ENCODE assay signal across 9 cellular contexts in the genomic region with DNA sequence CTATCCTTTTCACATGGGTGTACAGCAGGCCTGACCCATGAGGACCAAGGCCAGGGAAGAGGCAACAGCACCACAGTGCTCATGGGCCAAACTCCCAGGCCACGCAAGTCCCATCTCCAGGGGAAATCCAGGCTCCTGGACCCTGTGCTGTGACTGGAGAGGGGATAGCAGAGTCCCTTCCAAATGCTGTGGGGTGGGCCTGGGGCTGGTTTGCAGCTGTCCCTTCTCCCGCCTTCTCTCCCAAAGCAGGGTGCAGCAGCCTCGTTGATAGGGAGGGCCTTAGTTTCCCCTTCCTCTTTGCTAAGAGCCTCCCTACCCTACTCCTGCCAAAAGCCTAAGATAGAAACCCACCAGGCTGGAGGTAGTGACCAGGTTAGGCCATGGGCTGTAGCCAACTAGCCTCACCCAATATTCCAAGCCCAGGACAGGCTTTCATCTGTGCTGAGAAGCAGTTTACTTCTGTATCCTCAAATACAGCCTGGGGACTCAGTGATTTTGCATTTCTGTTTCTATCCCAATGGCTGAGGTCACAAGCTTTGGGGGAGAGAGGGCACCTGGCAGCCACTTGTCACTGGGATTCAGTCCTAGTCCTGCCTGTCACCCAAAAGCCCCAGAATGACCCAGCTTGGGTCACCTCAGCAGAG. TPM values are rescaled to one million over a fixed set of nuclear protein-coding genes. Genes with fewer than 3 reads are reported as not detected.
A peak's percentile ranks its signal among the peaks of the same experiment; 100 is the strongest.
DNase-seq lines count a peak whose midpoint lies in the region; ATAC-seq and TF ChIP-seq lines count a peak whose summit lies in the region.
"Had no signal": no experiment of that assay in that cellular context is flagged by ENCODE, and none has a peak within 500 bp of the region (broad histone marks: within the 10 kb centered on the region; RNA-seq: fewer than 3 reads in every experiment).

No MANE protein-coding gene starts in this region.

- peak overlapping the region; percentile 95 for H3K27ac Mint-ChIP-seq in T-helper 17 cell

- H3K4me1 Mint-ChIP-seq in T-helper 17 cell = peaks cover 33% of the 10 kb centered on the region

- H3K4me3 ChIP-seq in fibroblast of pulmonary artery (replicated peaks; ENCODE audit: low read depth, low read length) = peak overlapping the region; percentile 65
- peak overlapping the region; percentile 90 for H3K4me3 ChIP-seq in skeletal muscle satellite cell (ENCODE audit: low read length)

- no peaks in the 10 kb centered on the region for H3K27me3 Mint-ChIP-seq in T-helper 17 cell

- no peaks in the 10 kb centered on the region for H3K27me3 ChIP-seq in skeletal muscle satellite cell (ENCODE audit: control insufficient read depth, insufficient read depth, low read length)

- peaks cover 34% of the 10 kb centered on the region for H3K4me1 ChIP-seq in skeletal muscle satellite cell (ENCODE audit: control insufficient read depth, insufficient read depth, low read length)

- peak overlapping the region; percentile 91 for H3K4me3 Mint-ChIP-seq in T-helper 17 cell

- H3K36me3 ChIP-seq in skeletal muscle satellite cell (ENCODE audit: insufficient read depth, low read length) = peaks cover 20% of the 10 kb centered on the region

- peak overlapping the region; percentile 95 for H3K9ac ChIP-seq in skeletal muscle satellite cell (ENCODE audit: low read depth, low read length)

- no peaks in the 10 kb centered on the region for H3K36me3 Mint-ChIP-seq in T-helper 17 cell (ENCODE audit: low read depth)

- no peaks in the 10 kb centered on the region for H3K9me3 ChIP-seq in T-helper 17 cell (ENCODE audit: control insufficient read depth, low read length, poor library complexity, severe bottlenecking)
- H3K9me3 ChIP-seq in skeletal muscle satellite cell (replicated peaks; ENCODE audit: low read length) = no peaks in the 10 kb centered on the region

- no peak for ATAC-seq in T-helper 17 cell
- no peak for ATAC-seq in HG02852 (IDR thresholded peaks at IDR 0.05; ENCODE audit: unreplicated experiment)
- ATAC-seq in GM19395 (IDR thresholded peaks at IDR 0.05; ENCODE audit: unreplicated experiment) = no peak

- no peak for TF ChIP-seq CTCF in fibroblast of pulmonary artery (IDR thresholded peaks at IDR 0.05; ENCODE audit: low read length, missing control alignments)

- peak overlapping the region; percentile 100 for H3K4me2 ChIP-seq in skeletal muscle satellite cell (ENCODE audit: low read length)

- TF ChIP-seq POLR2A in GM18526 (IDR thresholded peaks at IDR 0.05; ENCODE audit: extremely low read depth, insufficient read length) = peak; percentile 2

- DNase-seq in T-helper 17 cell (no peak), fibroblast of pulmonary artery (ENCODE audit: low read depth) (no peak), Kasumi-1 (lab: John Stamatoyannopoulos, UW) (no peak)
- DNase-seq in stimulated activated CD4-positive, alpha-beta T cell treated with anti-CD3 and anti-CD28 coated beads, Interleukin-4, amount 100 ng/mL, for 1 hour = no peak
- DNase-seq: stimulated activated CD4-positive, alpha-beta T cell treated with anti-CD3 and anti-CD28 coated beads, Interleukin-2, amount 100 ng/mL, for 48 hours had no signal

RNA-seq across cellular contexts. Expression of a gene that starts 1.4 kb away (rescaled TPM):
- 10 to 100 TPM; 27.4 to 30.1 TPM for total RNA-seq in T-helper 17 cell
- total RNA-seq in skeletal muscle satellite cell (2012; rRNA removed) = 55.5 and 62.7 TPM in 2 replicates

RNA-seq across cellular contexts. Expression of a gene that starts 13.6 kb away (rescaled TPM):
- 100 to 1,000 TPM in 1 of 2 donors, 10 to 100 TPM in 1; 14.0 to 483 TPM for total RNA-seq in T-helper 17 cell
- total RNA-seq in skeletal muscle satellite cell (2012; rRNA removed) = not detected in 2 replicates

RNA-seq across cellular contexts. Expression of a gene that starts 24.6 kb away (rescaled TPM):
- total RNA-seq in T-helper 17 cell = 10 to 100 TPM; 71.0 to 82.3 TPM
- total RNA-seq in skeletal muscle satellite cell (2012; rRNA removed) = 45.9 and 46.3 TPM in 2 replicates

RNA-seq across cellular contexts. Expression of a gene that starts 26.5 kb away (rescaled TPM):
- total RNA-seq in T-helper 17 cell = 10 to 100 TPM; 57.8 to 84.0 TPM
- 14.4 and 17.3 TPM in 2 replicates for total RNA-seq in skeletal muscle satellite cell (2012; rRNA removed)

RNA-seq across cellular contexts. Expression of a gene that starts 36.9 kb away (rescaled TPM):
- total RNA-seq in T-helper 17 cell = 10 to 100 TPM; 53.8 to 72.6 TPM
- total RNA-seq in skeletal muscle satellite cell (2012; rRNA removed) = 75.8 and 81.1 TPM in 2 replicates
